Comparison of ENCODE assay signal across 14 cellular contexts in genomic region chr9:22041792-22042191, GRCh38. TPM values are rescaled to one million over a fixed set of nuclear protein-coding genes. Genes with fewer than 3 reads are reported as not detected.
DNase-seq lines count a peak whose midpoint lies in the region; ATAC-seq and TF ChIP-seq lines count a peak whose summit lies in the region.
"Had no signal": no experiment of that assay in that cellular context is flagged by ENCODE, and none has a peak within 500 bp of the region (broad histone marks: within the 10 kb centered on the region; RNA-seq: fewer than 3 reads in every experiment).

No MANE protein-coding gene starts in this region.

- H3K4me3 ChIP-seq in mammary epithelial cell (replicated peaks in 1 of 3; ENCODE audit: insufficient read depth in 1 of 3, low read depth in 2 of 3, low read length in 3 of 3): no peak overlapping the region
- H3K4me3 ChIP-seq: SK-N-MC had no signal

- no peak overlapping the region for H3K9ac ChIP-seq in mammary epithelial cell (ENCODE audit: insufficient read depth, low read length)

- peak overlapping the region; percentile 26 for H3K4me2 ChIP-seq in mammary epithelial cell (ENCODE audit: insufficient read depth, low read depth, low read length)

- no peak overlapping the region for H3K27ac Mint-ChIP-seq in MCF 10A (ENCODE audit: low read depth, unreplicated experiment)
- H3K27ac Mint-ChIP-seq: natural killer cell treated with Interleukin-12 subunit alpha and Interleukin-12 subunit beta and Interleukin-15 and Interleukin-18, amount 100 ng/mL, for 72 hours had no signal

- BruUV-seq in MCF 10A (replicated peaks; lab: Mats Ljungman, UMichigan): no TSS peak
- BruUV-seq in mammary epithelial cell (replicated peaks; lab: Mats Ljungman, UMichigan): no TSS peak

- in situ Hi-C loops in T47D (cut with HindIII; ENCODE audit: low pct_unique_long_range_greater_than_20kb, low sequenced_read_pairs) (no loop called here), mammary epithelial cell (cut with MboI; ENCODE audit: low sequenced_read_pairs in 2 of 2) (loop anchor here in 1 of 2 donors (10.0 kb wide), 1 partner anchor 63 kb away; no protein-coding TSS in a partner anchor)

- H2AFZ ChIP-seq in mammary epithelial cell (ENCODE audit: low read depth, low read length): no peak overlapping the region

- intact Hi-C loops in MCF 10A (cut with micrococcal nuclease): no loop called here
- intact Hi-C loops in mammary epithelial cell (cut with micrococcal nuclease): loop anchor here (2.0 kb wide), 1 partner anchor 77 kb away; no protein-coding TSS in a partner anchor
- intact Hi-C loops in left colon (cut with DNase I, micrococcal nuclease): no loop called here

- peak overlapping the region; percentile 77 for H3K27ac ChIP-seq in mammary epithelial cell (ENCODE audit: insufficient read depth, low read depth, low read length)
- H3K27ac ChIP-seq: SK-N-MC had no signal

- H3K4me3 Mint-ChIP-seq in MCF 10A (ENCODE audit: unreplicated experiment): no peak overlapping the region
- H3K4me3 Mint-ChIP-seq: natural killer cell treated with Interleukin-12 subunit alpha and Interleukin-12 subunit beta and Interleukin-15 and Interleukin-18, amount 100 ng/mL, for 72 hours had no signal

- CTCF ChIA-PET in MCF 10A (lab: Yijun Ruan, JAX): no interaction called here
- CTCF ChIA-PET in mammary epithelial cell (lab: Charles Lee; ENCODE audit: low non-redundant PET): interaction anchor here (0.5 kb wide), 1 partner anchor 203 kb away, joined by 3 read pairs; no protein-coding TSS in a partner anchor

- H3K36me3 Mint-ChIP-seq in MCF 10A (ENCODE audit: insufficient read depth, unreplicated experiment): no peaks in the 10 kb centered on the region
- H3K36me3 Mint-ChIP-seq: natural killer cell treated with Interleukin-12 subunit alpha and Interleukin-12 subunit beta and Interleukin-15 and Interleukin-18, amount 100 ng/mL, for 72 hours had no signal

- H3K27me3 Mint-ChIP-seq in MCF 10A (ENCODE audit: insufficient read depth, unreplicated experiment): no peaks in the 10 kb centered on the region

- no peak for TF ChIP-seq CTCF in MCF 10A (IDR thresholded peaks at IDR 0.05; ENCODE audit: unreplicated experiment)
- TF ChIP-seq CTCF in mammary epithelial cell (conservative IDR thresholded peaks at IDR 0.05 in 1 of 2, IDR thresholded peaks at IDR 0.05 in 1 of 2; ENCODE audit: extremely low read depth in 1 of 2, insufficient read depth in 1 of 2, low read depth in 1 of 2, low read length in 2 of 2): no peak

- 0% methylated on average over 1 of the region's 1 CpG for WGBS in mammary epithelial cell (ENCODE audit: low coverage, missing lambda C conversion rate)

- no peaks in the 10 kb centered on the region for H3K4me1 Mint-ChIP-seq in MCF 10A (ENCODE audit: insufficient read depth, unreplicated experiment)

- H3K9me3 Mint-ChIP-seq in MCF 10A (ENCODE audit: unreplicated experiment): no peaks in the 10 kb centered on the region
- H3K9me3 Mint-ChIP-seq: natural killer cell treated with Interleukin-12 subunit alpha and Interleukin-12 subunit beta and Interleukin-15 and Interleukin-18, amount 100 ng/mL, for 72 hours had no signal

- peaks cover 61% of the 10 kb centered on the region for H3K4me1 ChIP-seq in mammary epithelial cell (ENCODE audit: insufficient read depth, low read length)

- peak; percentile 89 for ATAC-seq in left colon
- ATAC-seq: natural killer cell treated with Interleukin-12 subunit alpha and Interleukin-12 subunit beta and Interleukin-15 and Interleukin-18, amount 100 ng/mL, for 72 hours had no signal

- POLR2A ChIA-PET in MCF 10A (lab: Yijun Ruan, JAX): no interaction called here

- dilution Hi-C loops in mammary epithelial cell (cut with HindIII; ENCODE audit: low sequenced_read_pairs): loop anchor here (5.0 to 25.0 kb wide), 2 partner anchors 34 to 196 kb away; partner anchors contain the start of gene CDKN2B

- no peaks in the 10 kb centered on the region for H3K9me3 ChIP-seq in mammary epithelial cell (replicated peaks; ENCODE audit: insufficient read depth, low read length)

- H3K27me3 ChIP-seq in mammary epithelial cell (ENCODE audit: insufficient read depth, low read length): no peaks in the 10 kb centered on the region

- no peaks in the 10 kb centered on the region for H3K36me3 ChIP-seq in mammary epithelial cell (ENCODE audit: insufficient read depth, low read length)

- peak; percentile 11 to 89 for DNase-seq in T47D (ENCODE audit: low read depth in 1 of 2, low spot score in 1 of 2)
- no peak for DNase-seq in MCF 10A (ENCODE audit: unreplicated experiment)
- peak; percentile 94 for DNase-seq in mammary epithelial cell
- DNase-seq in left colon: peak; percentile 80 to 82
- DNase-seq in ureter (ENCODE audit: low spot score): peak; percentile 68
- no peak for DNase-seq in NCI-H82 (lab: John Stamatoyannopoulos, UW)
- DNase-seq in activated T-cell treated with anti-CD3 and anti-CD28 coated beads for 4 hours: no peak
- no peak for DNase-seq in activated naive CD4-positive, alpha-beta T cell treated with Interleukin-2 at 50 U/mL for 16 hours
- DNase-seq: activated CD4-positive, alpha-beta T cell treated with anti-CD3 and anti-CD28 coated beads, Interleukin-2, amount 50 U/mL, for 48 hours; Kasumi-1 had no signal

- H4K20me1 ChIP-seq in mammary epithelial cell (ENCODE audit: insufficient read depth, low read length): no peaks in the 10 kb centered on the region

- no peaks in the 10 kb centered on the region for H3K79me2 ChIP-seq in mammary epithelial cell (ENCODE audit: insufficient read depth, low read length)

RNA-seq across cellular contexts. Expression of gene CDKN2B, which starts 32.7 kb away (rescaled TPM):
- total RNA-seq in MCF 10A (2022): not detected in 2 replicates
- total RNA-seq in mammary epithelial cell: 10 to 100 TPM; 27.6 to 50.0 TPM
- 23.5 TPM for polyA plus RNA-seq in mammary epithelial cell
- 14.1 TPM for polyA minus RNA-seq in mammary epithelial cell
- 100 to 1,000 TPM; 158 to 160 TPM for total RNA-seq in left colon
- total RNA-seq in ureter: 6.1 TPM
- total RNA-seq: NCI-H460 had no signal

RNA-seq across cellular contexts. Expression of gene CDKN2B-AS1, which starts 47.2 kb away (rescaled TPM):
- total RNA-seq in MCF 10A (2022) (not detected in 2 replicates), mammary epithelial cell (1 to 10 TPM; 1.8 to 2.3 TPM), left colon (100 to 1,000 TPM; 108 to 124 TPM), ureter (1.5 TPM)
- 0.75 TPM for polyA plus RNA-seq in mammary epithelial cell
- polyA minus RNA-seq in mammary epithelial cell: 13.6 TPM
- total RNA-seq: H1, NCI-H460 had no signal
- polyA plus RNA-seq: H1 had no signal

RNA-seq across cellular contexts. Expression of gene CDKN2A, which starts 47.6 kb away (rescaled TPM):
- total RNA-seq in MCF 10A (2022): not detected in 2 replicates
- 10 to 100 TPM; 26.5 to 34.1 TPM for total RNA-seq in mammary epithelial cell
- polyA plus RNA-seq in mammary epithelial cell: 50.7 TPM
- 2.9 TPM for polyA minus RNA-seq in mammary epithelial cell
- 1 to 10 TPM in 1 of 2 donors, under 1 TPM in 1; 0.34 to 1.8 TPM for total RNA-seq in left colon
- 1.7 TPM for total RNA-seq in ureter
- total RNA-seq: NCI-H460 had no signal

Comparison
In these comparisons a context has a peak if more than half of its experiments do, and no peak if none do; other contexts are left out.
1. DNase-seq: peak in T47D (2 of 2), mammary epithelial cell (single experiment), left colon (2 of 2) and ureter (single experiment); none in MCF 10A (single experiment), NCI-H82 (single experiment), activated T-cell treated with anti-CD3 and anti-CD28 coated beads for 4 hours (single experiment) and activated naive CD4-positive, alpha-beta T cell treated with Interleukin-2 at 50 U/mL for 16 hours (single experiment).
2. RNA of gene CDKN2A, which starts 47.6 kb away (total RNA-seq): 26.5 to 34.1 TPM in mammary epithelial cell; 0.34 to 1.8 TPM in left colon, 1.7 TPM in ureter (single experiment) and not detected in MCF 10A; every median in the first group is over 4 times any median in the second.
3. RNA of gene CDKN2B-AS1, which starts 47.2 kb away (total RNA-seq): 108 to 124 TPM in left colon; 1.8 to 2.3 TPM in mammary epithelial cell, 1.5 TPM in ureter (single experiment) and not detected in MCF 10A; every median in the first group is over 10 times any median in the second.